Comparison of ENCODE assay signal across 16 cellular contexts in the genomic region with DNA sequence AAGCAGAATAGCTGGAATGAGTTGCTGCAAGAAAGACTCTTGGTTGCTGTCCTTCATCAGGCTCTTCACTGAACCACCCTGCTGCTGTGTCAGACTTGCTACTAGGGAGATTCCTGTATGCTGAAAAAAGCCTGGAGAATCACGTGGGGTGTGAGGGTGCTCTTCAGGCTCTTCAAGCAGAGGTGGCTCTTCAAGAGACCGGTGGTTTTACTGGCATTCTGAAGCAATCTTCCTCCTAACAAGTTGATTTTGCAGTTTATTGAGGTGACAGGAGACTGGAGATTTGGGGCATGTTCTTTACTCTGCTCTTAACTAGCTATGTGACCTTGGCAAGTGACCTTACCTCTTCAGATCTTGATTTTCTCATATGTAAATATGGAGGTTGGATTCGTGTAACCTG. TPM values are rescaled to one million over a fixed set of nuclear protein-coding genes. Genes with fewer than 3 reads are reported as not detected.
A peak's percentile ranks its signal among the peaks of the same experiment; 100 is the strongest.
DNase-seq lines count a peak whose midpoint lies in the region; ATAC-seq, FAIRE-seq and TF ChIP-seq lines count a peak whose summit lies in the region.
"Had no signal": no experiment of that assay in that cellular context is flagged by ENCODE, and none has a peak within 500 bp of the region (broad histone marks: within the 10 kb centered on the region; RNA-seq: fewer than 3 reads in every experiment).

No MANE protein-coding gene starts in this region.

- H3K27me3 ChIP-seq in bronchial epithelial cell (ENCODE audit: control insufficient read depth, insufficient read depth, low read length) (peaks cover 2% of the 10 kb centered on the region), right cardiac atrium (ENCODE audit: control insufficient read depth, insufficient read depth) (no peaks in the 10 kb centered on the region), upper lobe of left lung (no peaks in the 10 kb centered on the region), vagina (no peaks in the 10 kb centered on the region)
- H3K27me3 ChIP-seq: BLaER1 treated with 17β-estradiol and CSF1 and Interleukin-3, amounts not matched to agents 10 nM and 100 nM had no signal

- peak overlapping the region; percentile 72 for H3K27ac ChIP-seq in right cardiac atrium (ENCODE audit: low read length)
- H3K27ac ChIP-seq in upper lobe of left lung = no peak overlapping the region
- H3K27ac ChIP-seq in vagina = no peak overlapping the region
- H3K27ac ChIP-seq: BLaER1 treated with 17β-estradiol and CSF1 and Interleukin-3, amounts not matched to agents 10 nM and 100 nM; PC-9 had no signal

- WGBS in right cardiac atrium = 60% methylated on average over 3 of the region's 3 CpGs
- 47 to 77% methylated on average over 3 of the region's 3 CpGs for WGBS in upper lobe of left lung, 2 donors

- TF ChIP-seq CTCF in bronchial epithelial cell (IDR thresholded peaks at IDR 0.05; ENCODE audit: insufficient read depth, low read length, severe bottlenecking) (no peak), upper lobe of left lung (IDR thresholded peaks at IDR 0.05) (no peak), vagina (IDR thresholded peaks at IDR 0.05) (no peak)

- DNase-seq in NCI-H510A treated with DMSO at 0.1 percent for 48 hours (lab: John Stamatoyannopoulos, UW) (peak; percentile 44), NCI-H510A (lab: John Stamatoyannopoulos, UW) (no peak), bronchial epithelial cell (ENCODE audit: low read depth) (peak; percentile 32), right cardiac atrium (no peak), upper lobe of left lung (peak in 1 of 2 donors; percentile 74), dedifferentiated amniotic fluid mesenchymal stem cell (ENCODE audit: extremely low spot score) (no peak), vagina (ENCODE audit: extremely low spot score in 2 of 2) (no peak)
- DNase-seq: CD8-positive, alpha-beta memory T cell; NCI-H1105 treated with DMSO at 0.1 percent for 48 hours; NCI-H1930; PC-9 had no signal

- H3K4me1 ChIP-seq in right cardiac atrium (ENCODE audit: control insufficient read depth, insufficient read depth, low read length) (no peaks in the 10 kb centered on the region), upper lobe of left lung (no peaks in the 10 kb centered on the region), vagina (no peaks in the 10 kb centered on the region)
- H3K4me1 ChIP-seq: BLaER1 treated with 17β-estradiol and CSF1 and Interleukin-3, amounts not matched to agents 10 nM and 100 nM; HAP-1 had no signal

- FAIRE-seq in bronchial epithelial cell (lab: Jason Lieb, UNC) = no peak
- FAIRE-seq: A204.1 had no signal

- TF ChIP-seq POLR2A in upper lobe of left lung (IDR thresholded peaks at IDR 0.05) (no peak), vagina (IDR thresholded peaks at IDR 0.05) (no peak)

- peak in 2 of 4 donors; percentile 8 to 90 for TF ChIP-seq EP300 in upper lobe of left lung (IDR thresholded peaks at IDR 0.05)

- ATAC-seq in right cardiac atrium (peak in 1 of 2 donors; percentile 59), upper lobe of left lung (ENCODE audit: low FRiP score in 2 of 2) (peak; percentile 62 to 81), GM18511 (IDR thresholded peaks at IDR 0.05; ENCODE audit: unreplicated experiment) (no peak)

- H3K4me3 ChIP-seq in bronchial epithelial cell (ENCODE audit: low read depth, low read length) (no peak overlapping the region), right cardiac atrium (ENCODE audit: low read length) (no peak overlapping the region), upper lobe of left lung (no peak overlapping the region), vagina (no peak overlapping the region)
- H3K4me3 ChIP-seq: BLaER1 treated with 17β-estradiol and CSF1 and Interleukin-3, amounts not matched to agents 10 nM and 100 nM; HAP-1; PC-9 had no signal

- H3K36me3 ChIP-seq in bronchial epithelial cell (ENCODE audit: control insufficient read depth, insufficient read depth, low read length) (no peaks in the 10 kb centered on the region), upper lobe of left lung (no peaks in the 10 kb centered on the region), vagina (no peaks in the 10 kb centered on the region)
- H3K36me3 ChIP-seq: BLaER1 treated with 17β-estradiol and CSF1 and Interleukin-3, amounts not matched to agents 10 nM and 100 nM; HAP-1 had no signal

- H3K9me3 ChIP-seq in right cardiac atrium (ENCODE audit: control insufficient read depth, low read length) = no peaks in the 10 kb centered on the region
- H3K9me3 ChIP-seq in upper lobe of left lung = no peaks in the 10 kb centered on the region
- no peaks in the 10 kb centered on the region for H3K9me3 ChIP-seq in vagina

- intact Hi-C loops in right cardiac atrium (cut with DNase I) = loop anchor here in 1 of 4 donors (10.0 kb wide), 1 partner anchor 65 kb away; no protein-coding TSS in a partner anchor
- intact Hi-C loops in vagina (cut with DNase I) = no loop called here

RNA-seq across cellular contexts. Expression of gene TMEM178A, which starts 14.1 kb away (rescaled TPM):
- total RNA-seq in bronchial epithelial cell = 0.26 and 0.51 TPM in 2 replicates
- 1 to 10 TPM; 2.1 to 6.0 (median 3.9) TPM for total RNA-seq in right cardiac atrium
- polyA plus RNA-seq in right cardiac atrium = 5.7 TPM
- 10 to 100 TPM in 1 of 6 donors, 1 to 10 TPM in 5; 1.7 to 10.5 (median 4.7) TPM for total RNA-seq in upper lobe of left lung
- 2.0 TPM for total RNA-seq in vagina
- total RNA-seq: CD8-positive, alpha-beta memory T cell; NCI-H460 had no signal
- polyA plus RNA-seq: CD8-positive, alpha-beta memory T cell had no signal

Comparison
In these comparisons a context has a peak if more than half of its experiments do, and no peak if none do; other contexts are left out.
1. DNase-seq: peak in NCI-H510A treated with DMSO at 0.1 percent for 48 hours (single experiment) and bronchial epithelial cell (single experiment); none in NCI-H510A (single experiment), right cardiac atrium (0 of 3), dedifferentiated amniotic fluid mesenchymal stem cell (single experiment) and vagina (0 of 2).